Comparison of ENCODE assay signal across 1 cellular context in the genomic region with DNA sequence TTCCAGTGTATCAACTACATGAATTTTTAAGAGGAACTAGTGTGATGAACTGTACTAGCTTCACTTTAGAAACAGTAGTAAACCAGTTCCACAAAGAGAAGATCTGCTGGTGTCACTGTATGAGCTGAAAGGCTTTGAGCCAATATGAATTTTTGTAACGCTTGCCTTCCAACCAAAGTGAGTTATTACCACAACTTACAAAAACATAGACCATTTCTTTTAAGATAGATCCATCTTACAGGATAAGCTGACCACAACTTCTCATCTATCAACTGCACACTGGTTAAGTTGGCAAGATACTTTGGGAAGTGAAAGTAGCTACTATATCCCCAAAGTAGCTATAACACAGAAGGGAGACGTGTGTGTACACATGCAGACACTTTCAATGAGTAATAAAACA.
TF ChIP-seq lines count a peak whose summit lies in the region.

No MANE protein-coding gene starts in this region.

TF ChIP-seq in GM12878, 131 proteins besides CTCF, POLR2A, EP300 and RAD21:
- peak; percentile 36 to 47; a peak in 1 of 4 replicates for TF ChIP-seq IKZF2 (IDR thresholded peaks at IDR 0.05)
- no peak for TF ChIP-seq RAD51 (IDR thresholded peaks at IDR 0.05)
- 0 out of 2 replicates have a peak, but pooled peaks have one; percentile 9 for TF ChIP-seq SPI1 (IDR thresholded peaks at IDR 0.05; ENCODE audit: borderline replicate concordance, insufficient read depth, low read depth, low read length)
- peak; percentile 63 for TF ChIP-seq RUNX3 (IDR thresholded peaks at IDR 0.05; ENCODE audit: low read length)
